In genomic region chr9:84667571-84668203, GRCh38 we compare ENCODE assay signal across 8 cellular contexts. TPM values are rescaled to one million over a fixed set of nuclear protein-coding genes. Genes with fewer than 3 reads are reported as not detected.
A peak's percentile ranks its signal among the peaks of the same experiment; 100 is the strongest.
DNase-seq lines count a peak whose midpoint lies in the region; ATAC-seq and TF ChIP-seq lines count a peak whose summit lies in the region.

No MANE protein-coding gene starts in this region.

- no peaks in the 10 kb centered on the region for H3K9me3 ChIP-seq in right cardiac atrium (ENCODE audit: control insufficient read depth, low read length)

- CTCF ChIA-PET in activated CD4-positive, alpha-beta T cell treated with anti-CD3 and anti-CD28 coated beads, Interleukin-2, amount 10 ng/mL, durations not matched to agents 7 days and 5 days (lab: Charles Lee): no interaction called here
- CTCF ChIA-PET in activated CD4-positive, alpha-beta memory T cell treated with anti-CD3 and anti-CD28 coated beads for 36 hours (lab: Charles Lee): interaction anchor here (0.7 to 1.8 kb wide), 2 partner anchors 114 to 296 kb away, joined by 3 to 10 read pairs; no protein-coding TSS in a partner anchor

- TF ChIP-seq CTCF in CD14-positive monocyte (IDR thresholded peaks at IDR 0.05): no peak

- WGBS in right cardiac atrium: 5% methylated on average over 27 of the region's 27 CpGs

- no peaks in the 10 kb centered on the region for H3K36me3 Mint-ChIP-seq in activated CD4-positive, alpha-beta T cell treated with anti-CD3 and anti-CD28 coated beads, Interleukin-2, amount 10 ng/mL, durations not matched to agents 7 days and 5 days (ENCODE audit: low read depth)
- H3K36me3 Mint-ChIP-seq in activated CD4-positive, alpha-beta memory T cell treated with anti-CD3 and anti-CD28 coated beads for 36 hours: no peaks in the 10 kb centered on the region
- H3K36me3 Mint-ChIP-seq in CD14-positive monocyte: no peaks in the 10 kb centered on the region

- no peak overlapping the region for H3K27ac ChIP-seq in right cardiac atrium (ENCODE audit: low read length)

- intact Hi-C loops in activated CD4-positive, alpha-beta memory T cell treated with anti-CD3 and anti-CD28 coated beads for 36 hours (cut with micrococcal nuclease): loop anchor here (10.0 kb wide), 1 partner anchor 273 kb away; no protein-coding TSS in a partner anchor
- intact Hi-C loops in right cardiac atrium (cut with DNase I) (loop anchor here in 2 of 4 donors (5.0 to 10.0 kb wide), 4 partner anchors 263 to 595 kb away; no protein-coding TSS in a partner anchor), sciatic nerve (cut with DNase I) (no loop called here), CD14-positive monocyte (cut with micrococcal nuclease) (no loop called here)

- H3K4me3 ChIP-seq in right cardiac atrium (ENCODE audit: low read length): peak overlapping the region; percentile 55

- peak overlapping the region; percentile 14 for H3K4me3 Mint-ChIP-seq in activated CD4-positive, alpha-beta T cell treated with anti-CD3 and anti-CD28 coated beads, Interleukin-2, amount 10 ng/mL, durations not matched to agents 7 days and 5 days
- no peak overlapping the region for H3K4me3 Mint-ChIP-seq in activated CD4-positive, alpha-beta memory T cell treated with anti-CD3 and anti-CD28 coated beads for 36 hours
- H3K4me3 Mint-ChIP-seq in CD14-positive monocyte: peak overlapping the region in 1 of 2 donors; percentile 75

- H3K27me3 Mint-ChIP-seq in activated CD4-positive, alpha-beta T cell treated with anti-CD3 and anti-CD28 coated beads, Interleukin-2, amount 10 ng/mL, durations not matched to agents 7 days and 5 days: peaks cover 60% of the 10 kb centered on the region
- H3K27me3 Mint-ChIP-seq in activated CD4-positive, alpha-beta memory T cell treated with anti-CD3 and anti-CD28 coated beads for 36 hours: peaks cover 46% of the 10 kb centered on the region
- peaks cover 55 to 71% (median 58%) of the 10 kb centered on the region in 3 donors for H3K27me3 Mint-ChIP-seq in CD14-positive monocyte (ENCODE audit: low read depth in 3 of 3)

- POLR2A ChIA-PET in activated CD4-positive, alpha-beta T cell treated with anti-CD3 and anti-CD28 coated beads, Interleukin-2, amount 10 ng/mL, durations not matched to agents 7 days and 5 days (lab: Charles Lee): no interaction called here
- POLR2A ChIA-PET in activated CD4-positive, alpha-beta memory T cell treated with anti-CD3 and anti-CD28 coated beads for 36 hours (lab: Charles Lee): no interaction called here

- H3K4me1 Mint-ChIP-seq in activated CD4-positive, alpha-beta T cell treated with anti-CD3 and anti-CD28 coated beads, Interleukin-2, amount 10 ng/mL, durations not matched to agents 7 days and 5 days: peaks cover 16% of the 10 kb centered on the region
- H3K4me1 Mint-ChIP-seq in activated CD4-positive, alpha-beta memory T cell treated with anti-CD3 and anti-CD28 coated beads for 36 hours (ENCODE audit: low read depth): peaks cover 20% of the 10 kb centered on the region
- H3K4me1 Mint-ChIP-seq in CD14-positive monocyte: peaks cover 13% of the 10 kb centered on the region

- DNase-seq in activated CD4-positive, alpha-beta T cell treated with anti-CD3 and anti-CD28 coated beads, Interleukin-2, amount 10 ng/mL, durations not matched to agents 7 days and 5 days: no peak
- DNase-seq in activated CD4-positive, alpha-beta T cell treated with anti-CD3 and anti-CD28 coated beads for 4 hours: no peak
- peak; percentile 9 for DNase-seq in activated CD4-positive, alpha-beta memory T cell treated with anti-CD3 and anti-CD28 coated beads for 36 hours
- DNase-seq in right cardiac atrium (peak; percentile 23 to 47 (median 41)), sciatic nerve (ENCODE audit: low spot score) (peak; percentile 63), CD14-positive monocyte (ENCODE audit: low spot score) (no peak), Kasumi-1 (lab: John Stamatoyannopoulos, UW) (no peak)

- peak; percentile 38 for ATAC-seq in HG02798 (IDR thresholded peaks at IDR 0.05; ENCODE audit: poor library complexity, unreplicated experiment)
- no peak for ATAC-seq in right cardiac atrium
- ATAC-seq in sciatic nerve: peak; percentile 40

- no peaks in the 10 kb centered on the region for H3K4me1 ChIP-seq in right cardiac atrium (ENCODE audit: control insufficient read depth, insufficient read depth, low read length)

- no peaks in the 10 kb centered on the region for H3K27me3 ChIP-seq in right cardiac atrium (ENCODE audit: control insufficient read depth, insufficient read depth)

- no peaks in the 10 kb centered on the region for H3K9me3 Mint-ChIP-seq in activated CD4-positive, alpha-beta T cell treated with anti-CD3 and anti-CD28 coated beads, Interleukin-2, amount 10 ng/mL, durations not matched to agents 7 days and 5 days
- H3K9me3 Mint-ChIP-seq in activated CD4-positive, alpha-beta memory T cell treated with anti-CD3 and anti-CD28 coated beads for 36 hours: no peaks in the 10 kb centered on the region
- H3K9me3 Mint-ChIP-seq in CD14-positive monocyte: peaks cover 0 to 18% (median 6%) of the 10 kb centered on the region in 7 donors

- no peak overlapping the region for H3K27ac Mint-ChIP-seq in activated CD4-positive, alpha-beta T cell treated with anti-CD3 and anti-CD28 coated beads, Interleukin-2, amount 10 ng/mL, durations not matched to agents 7 days and 5 days
- H3K27ac Mint-ChIP-seq in activated CD4-positive, alpha-beta memory T cell treated with anti-CD3 and anti-CD28 coated beads for 36 hours: no peak overlapping the region
- H3K27ac Mint-ChIP-seq in CD14-positive monocyte: no peak overlapping the region

RNA-seq across cellular contexts. Expression of gene NTRK2, which starts 1.8 kb away (rescaled TPM):
- 1 to 10 TPM; 1.8 to 2.3 TPM for total RNA-seq in activated CD4-positive, alpha-beta T cell treated with anti-CD3 and anti-CD28 coated beads, Interleukin-2, amount 10 ng/mL, durations not matched to agents 7 days and 5 days
- under 1 TPM; 0.45 to 0.65 TPM for total RNA-seq in activated CD4-positive, alpha-beta memory T cell treated with anti-CD3 and anti-CD28 coated beads for 36 hours
- total RNA-seq in right cardiac atrium: 10 to 100 TPM; 24.0 to 55.3 (median 39.7) TPM
- 9.6 TPM for polyA plus RNA-seq in right cardiac atrium
- 75.0 TPM for total RNA-seq in sciatic nerve
- polyA plus RNA-seq in CD14-positive monocyte: not detected

Comparison
In these comparisons a context has a peak if more than half of its experiments do, and no peak if none do; other contexts are left out.
1. DNase-seq: peak in activated CD4-positive, alpha-beta memory T cell treated with anti-CD3 and anti-CD28 coated beads for 36 hours (single experiment), right cardiac atrium (3 of 3) and sciatic nerve (single experiment); none in activated CD4-positive, alpha-beta T cell treated with anti-CD3 and anti-CD28 coated beads, Interleukin-2, amount 10 ng/mL, durations not matched to agents 7 days and 5 days (single experiment), activated CD4-positive, alpha-beta T cell treated with anti-CD3 and anti-CD28 coated beads for 4 hours (0 of 2), CD14-positive monocyte (single experiment) and Kasumi-1 (0 of 2).
2. ATAC-seq: peak in HG02798 (single experiment) and sciatic nerve (single experiment); none in right cardiac atrium (0 of 2).
3. RNA of gene NTRK2, which starts 1.8 kb away (total RNA-seq): 75.0 TPM in sciatic nerve (single experiment) and 24.0 to 55.3 TPM in right cardiac atrium; 1.8 to 2.3 TPM in activated CD4-positive, alpha-beta T cell treated with anti-CD3 and anti-CD28 coated beads, Interleukin-2, amount 10 ng/mL, durations not matched to agents 7 days and 5 days and 0.45 to 0.65 TPM in activated CD4-positive, alpha-beta memory T cell treated with anti-CD3 and anti-CD28 coated beads for 36 hours; every median in the first group is over 4 times any median in the second.